ENCODE assay signal across 8 cellular contexts in the genomic region with DNA sequence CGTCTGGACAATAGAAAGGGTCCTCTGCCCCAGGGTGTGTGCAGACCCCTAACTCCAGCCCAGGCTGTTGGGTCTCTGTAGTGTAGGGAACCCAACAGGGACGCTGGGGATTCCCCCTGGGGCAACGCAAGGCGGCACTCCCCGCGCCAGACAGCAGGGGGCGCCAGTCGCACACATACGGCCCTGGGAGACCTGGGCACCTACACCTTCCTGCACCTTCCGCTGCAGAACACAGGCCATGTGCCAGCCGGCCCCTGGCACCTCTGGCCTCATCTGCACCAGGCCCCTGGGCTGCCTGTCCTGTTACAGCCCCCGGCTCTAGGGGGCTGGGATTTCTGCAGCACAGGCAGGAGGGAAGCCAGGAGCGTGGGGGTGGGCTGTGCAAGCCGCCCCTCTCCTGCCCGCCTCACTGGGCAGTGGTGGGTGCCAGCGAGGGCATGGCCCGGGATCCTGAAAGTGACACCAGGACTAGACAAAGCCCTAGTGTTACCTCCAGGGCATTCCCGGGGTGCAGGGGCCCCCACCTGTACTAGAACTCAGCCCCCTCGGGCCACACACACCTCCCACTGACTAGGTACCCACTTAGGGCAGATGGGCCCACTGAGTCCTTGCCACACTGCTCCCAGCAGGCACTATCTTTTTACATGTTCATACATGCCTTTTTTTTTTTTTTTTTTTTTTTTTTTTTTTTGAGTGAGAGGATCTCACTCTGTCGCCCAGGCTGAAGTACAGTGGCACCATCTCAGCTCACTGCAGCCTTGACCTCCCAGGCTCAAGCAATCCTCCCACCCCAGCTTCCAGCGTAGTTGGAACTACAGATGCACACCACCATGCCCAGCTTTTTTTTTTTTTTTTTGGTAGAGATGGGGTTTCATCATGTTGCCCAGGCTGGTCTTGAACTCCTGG. TPM values are rescaled to one million over a fixed set of nuclear protein-coding genes. Genes with fewer than 3 reads are reported as not detected.
A peak's percentile ranks its signal among the peaks of the same experiment; 100 is the strongest.
DNase-seq lines count a peak whose midpoint lies in the region; ATAC-seq and TF ChIP-seq lines count a peak whose summit lies in the region.

No MANE protein-coding gene starts in this region.

- H3K4me1 ChIP-seq in breast epithelium = peaks cover 0 to 3% of the 10 kb centered on the region in 2 donors

- no peaks in the 10 kb centered on the region for H3K36me3 ChIP-seq in breast epithelium

- no peaks in the 10 kb centered on the region for H3K9me3 ChIP-seq in breast epithelium

- peak; percentile 97 for TF ChIP-seq CTCF in GM12872 (IDR thresholded peaks at IDR 0.05; ENCODE audit: insufficient read depth, low read depth, low read length)
- peak; percentile 98 for TF ChIP-seq CTCF in WTC11 (IDR thresholded peaks at IDR 0.05)
- peak; percentile 90 to 97 (median 96) for TF ChIP-seq CTCF in breast epithelium (IDR thresholded peaks at IDR 0.05)

- no peak for TF ChIP-seq POLR2A in breast epithelium (IDR thresholded peaks at IDR 0.05)

- H3K4me1 Mint-ChIP-seq in WTC11 = peaks cover 19% of the 10 kb centered on the region

- H3K27me3 Mint-ChIP-seq in WTC11 (ENCODE audit: low read depth) = no peaks in the 10 kb centered on the region

- H3K4me3 Mint-ChIP-seq in WTC11 = no peak overlapping the region

- intact Hi-C loops in breast epithelium (cut with DNase I; ENCODE audit: low total_unique reads) (loop anchor here (2.0 kb wide), 1 partner anchor 108 kb away; no protein-coding TSS in a partner anchor), left colon (cut with DNase I, micrococcal nuclease) (loop anchor here (2.0 to 10.0 kb wide), 2 partner anchors 106 to 110 kb away; no protein-coding TSS in a partner anchor)

- no peak overlapping the region for H3K27ac ChIP-seq in breast epithelium

- peak; percentile 4 for DNase-seq in NCI-H146 treated with DMSO at 0.1 percent for 48 hours (lab: John Stamatoyannopoulos, UW; ENCODE audit: unreplicated experiment)
- peak; percentile 88 for DNase-seq in WTC11 (ENCODE audit: low spot score)
- DNase-seq in breast epithelium (ENCODE audit: low spot score in 2 of 2) = peak; percentile 69 to 84
- peak; percentile 58 to 86 for DNase-seq in left colon
- peak; percentile 72 to 83 for DNase-seq in stimulated activated CD4-positive, alpha-beta T cell treated with anti-CD3 and anti-CD28 coated beads, Interleukin-4, amount 100 ng/mL, for 4 hours

- no peak overlapping the region for H3K4me3 ChIP-seq in breast epithelium

- ATAC-seq in HG02610 (IDR thresholded peaks at IDR 0.05; ENCODE audit: unreplicated experiment) = peak; percentile 49
- ATAC-seq in WTC11 = peak; percentile 72
- ATAC-seq in left colon = peak; percentile 78
- ATAC-seq in GM21381 (IDR thresholded peaks at IDR 0.05; ENCODE audit: unreplicated experiment) = no peak

- no peak overlapping the region for H3K27ac Mint-ChIP-seq in WTC11

- POLR2A ChIA-PET in WTC11 (lab: Charles Lee) = no interaction called here

- CTCF ChIA-PET in WTC11 (lab: Charles Lee) = interaction anchor here (0.6 to 0.7 kb wide), 8 partner anchors 75 to 199 kb away, joined by 3 to 5 read pairs (median 3); no protein-coding TSS in a partner anchor

- H3K27me3 ChIP-seq in breast epithelium = no peaks in the 10 kb centered on the region

- H3K36me3 Mint-ChIP-seq in WTC11 = no peaks in the 10 kb centered on the region

- no peaks in the 10 kb centered on the region for H3K9me3 Mint-ChIP-seq in WTC11

TF ChIP-seq in WTC11, 78 proteins besides CTCF, POLR2A, EP300 and RAD21 (continues in another document):
- TF ChIP-seq, protein P1, sequence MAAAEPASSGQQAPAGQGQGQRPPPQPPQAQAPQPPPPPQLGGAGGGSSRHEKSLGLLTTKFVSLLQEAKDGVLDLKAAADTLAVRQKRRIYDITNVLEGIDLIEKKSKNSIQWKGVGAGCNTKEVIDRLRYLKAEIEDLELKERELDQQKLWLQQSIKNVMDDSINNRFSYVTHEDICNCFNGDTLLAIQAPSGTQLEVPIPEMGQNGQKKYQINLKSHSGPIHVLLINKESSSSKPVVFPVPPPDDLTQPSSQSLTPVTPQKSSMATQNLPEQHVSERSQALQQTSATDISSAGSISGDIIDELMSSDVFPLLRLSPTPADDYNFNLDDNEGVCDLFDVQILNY (CRISPR knock-in tag; IDR thresholded peaks at IDR 0.05) = no peak
- TF ChIP-seq CREM (CRISPR knock-in tag; IDR thresholded peaks at IDR 0.05) (no peak), ZNF219 (CRISPR knock-in tag; IDR thresholded peaks at IDR 0.05; ENCODE audit: borderline replicate concordance) (no peak), ZNF317 (CRISPR knock-in tag; IDR thresholded peaks at IDR 0.05; ENCODE audit: borderline replicate concordance, low read depth) (no peak), E2F1 (CRISPR knock-in tag; IDR thresholded peaks at IDR 0.05) (no peak), GTF2I (CRISPR knock-in tag; conservative IDR thresholded peaks at IDR 0.05) (no peak), ZNF396 (CRISPR knock-in tag; IDR thresholded peaks at IDR 0.05; ENCODE audit: borderline replicate concordance) (no peak), TEAD1 (CRISPR knock-in tag; IDR thresholded peaks at IDR 0.05) (no peak)
- TF ChIP-seq, protein P2, sequence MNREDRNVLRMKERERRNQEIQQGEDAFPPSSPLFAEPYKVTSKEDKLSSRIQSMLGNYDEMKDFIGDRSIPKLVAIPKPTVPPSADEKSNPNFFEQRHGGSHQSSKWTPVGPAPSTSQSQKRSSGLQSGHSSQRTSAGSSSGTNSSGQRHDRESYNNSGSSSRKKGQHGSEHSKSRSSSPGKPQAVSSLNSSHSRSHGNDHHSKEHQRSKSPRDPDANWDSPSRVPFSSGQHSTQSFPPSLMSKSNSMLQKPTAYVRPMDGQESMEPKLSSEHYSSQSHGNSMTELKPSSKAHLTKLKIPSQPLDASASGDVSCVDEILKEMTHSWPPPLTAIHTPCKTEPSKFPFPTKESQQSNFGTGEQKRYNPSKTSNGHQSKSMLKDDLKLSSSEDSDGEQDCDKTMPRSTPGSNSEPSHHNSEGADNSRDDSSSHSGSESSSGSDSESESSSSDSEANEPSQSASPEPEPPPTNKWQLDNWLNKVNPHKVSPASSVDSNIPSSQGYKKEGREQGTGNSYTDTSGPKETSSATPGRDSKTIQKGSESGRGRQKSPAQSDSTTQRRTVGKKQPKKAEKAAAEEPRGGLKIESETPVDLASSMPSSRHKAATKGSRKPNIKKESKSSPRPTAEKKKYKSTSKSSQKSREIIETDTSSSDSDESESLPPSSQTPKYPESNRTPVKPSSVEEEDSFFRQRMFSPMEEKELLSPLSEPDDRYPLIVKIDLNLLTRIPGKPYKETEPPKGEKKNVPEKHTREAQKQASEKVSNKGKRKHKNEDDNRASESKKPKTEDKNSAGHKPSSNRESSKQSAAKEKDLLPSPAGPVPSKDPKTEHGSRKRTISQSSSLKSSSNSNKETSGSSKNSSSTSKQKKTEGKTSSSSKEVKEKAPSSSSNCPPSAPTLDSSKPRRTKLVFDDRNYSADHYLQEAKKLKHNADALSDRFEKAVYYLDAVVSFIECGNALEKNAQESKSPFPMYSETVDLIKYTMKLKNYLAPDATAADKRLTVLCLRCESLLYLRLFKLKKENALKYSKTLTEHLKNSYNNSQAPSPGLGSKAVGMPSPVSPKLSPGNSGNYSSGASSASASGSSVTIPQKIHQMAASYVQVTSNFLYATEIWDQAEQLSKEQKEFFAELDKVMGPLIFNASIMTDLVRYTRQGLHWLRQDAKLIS (CRISPR knock-in tag; IDR thresholded peaks at IDR 0.05; ENCODE audit: borderline replicate concordance) = no peak
- TF ChIP-seq, protein P3, sequence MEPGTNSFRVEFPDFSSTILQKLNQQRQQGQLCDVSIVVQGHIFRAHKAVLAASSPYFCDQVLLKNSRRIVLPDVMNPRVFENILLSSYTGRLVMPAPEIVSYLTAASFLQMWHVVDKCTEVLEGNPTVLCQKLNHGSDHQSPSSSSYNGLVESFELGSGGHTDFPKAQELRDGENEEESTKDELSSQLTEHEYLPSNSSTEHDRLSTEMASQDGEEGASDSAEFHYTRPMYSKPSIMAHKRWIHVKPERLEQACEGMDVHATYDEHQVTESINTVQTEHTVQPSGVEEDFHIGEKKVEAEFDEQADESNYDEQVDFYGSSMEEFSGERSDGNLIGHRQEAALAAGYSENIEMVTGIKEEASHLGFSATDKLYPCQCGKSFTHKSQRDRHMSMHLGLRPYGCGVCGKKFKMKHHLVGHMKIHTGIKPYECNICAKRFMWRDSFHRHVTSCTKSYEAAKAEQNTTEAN (CRISPR knock-in tag; IDR thresholded peaks at IDR 0.05) = no peak
- TF ChIP-seq, protein P4, sequence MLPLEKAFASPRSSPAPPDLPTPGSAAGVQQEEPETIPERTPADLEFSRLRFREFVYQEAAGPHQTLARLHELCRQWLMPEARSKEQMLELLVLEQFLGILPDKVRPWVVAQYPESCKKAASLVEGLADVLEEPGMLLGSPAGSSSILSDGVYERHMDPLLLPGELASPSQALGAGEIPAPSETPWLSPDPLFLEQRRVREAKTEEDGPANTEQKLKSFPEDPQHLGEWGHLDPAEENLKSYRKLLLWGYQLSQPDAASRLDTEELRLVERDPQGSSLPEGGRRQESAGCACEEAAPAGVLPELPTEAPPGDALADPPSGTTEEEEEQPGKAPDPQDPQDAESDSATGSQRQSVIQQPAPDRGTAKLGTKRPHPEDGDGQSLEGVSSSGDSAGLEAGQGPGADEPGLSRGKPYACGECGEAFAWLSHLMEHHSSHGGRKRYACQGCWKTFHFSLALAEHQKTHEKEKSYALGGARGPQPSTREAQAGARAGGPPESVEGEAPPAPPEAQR (CRISPR knock-in tag; IDR thresholded peaks at IDR 0.05) = no peak

RNA-seq across cellular contexts. Expression of gene CCNK, which starts 37.5 kb away (rescaled TPM):
- total RNA-seq in WTC11 (2021) = 70.1 to 84.7 TPM (median 70.3 TPM) in 3 replicates
- total RNA-seq in breast epithelium = 10 to 100 TPM; 23.0 to 29.0 (median 23.9) TPM
- total RNA-seq in left colon = 10 to 100 TPM; 53.2 to 58.5 TPM

RNA-seq across cellular contexts. Expression of gene SETD3, which starts 38.0 kb away (rescaled TPM):
- total RNA-seq in WTC11 (2021) (46.9 to 53.1 TPM (median 49.3 TPM) in 3 replicates), breast epithelium (100 to 1,000 TPM in 1 of 3 donors, 10 to 100 TPM in 2; 79.0 to 101 (median 89.9) TPM), left colon (10 to 100 TPM; 61.5 to 66.8 TPM)

Comparison
In these comparisons a context has a peak if more than half of its experiments do, and no peak if none do; other contexts are left out.
1. DNase-seq: peak in every context shown above with its lines; median percentile 88 in WTC11; 78 in stimulated activated CD4-positive, alpha-beta T cell treated with anti-CD3 and anti-CD28 coated beads, Interleukin-4, amount 100 ng/mL, for 4 hours; 76 in breast epithelium; 72 in left colon; 4 in NCI-H146 treated with DMSO at 0.1 percent for 48 hours.